ENCODE assay signal across 32 cellular contexts in the genomic region with DNA sequence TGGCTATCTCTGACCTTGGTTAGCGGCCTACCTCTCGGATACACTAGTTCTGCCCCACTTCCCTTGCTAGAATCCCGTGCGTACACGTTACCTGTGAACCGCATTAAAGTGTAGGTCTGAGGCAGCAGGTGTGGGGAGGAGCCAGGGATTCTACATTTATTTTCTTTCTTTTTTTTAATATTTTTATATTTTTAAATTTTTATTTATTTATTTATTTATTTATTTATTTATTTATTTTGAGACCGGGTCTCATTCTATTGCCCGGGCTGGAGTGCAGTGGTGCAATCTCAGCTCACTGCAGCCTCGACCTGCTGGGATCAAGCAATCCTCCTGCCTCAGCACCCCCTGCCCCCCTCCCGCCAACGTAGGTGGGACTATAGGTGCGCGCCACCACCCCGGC.
"Had no signal": no experiment of that assay in that cellular context is flagged by ENCODE, and none has a peak within 500 bp of the region (broad histone marks: within the 10 kb centered on the region; RNA-seq: fewer than 3 reads in every experiment).

No MANE protein-coding gene starts in this region.

- H2AFZ ChIP-seq: PC-9 had no signal

- ATAC-seq: activated CD4-positive, CD25-positive, alpha-beta regulatory T cell treated with anti-CD3 and anti-CD28 coated beads, Interleukin-2, amount 50 U/mL, for 24 hours had no signal

- H3K27me3 ChIP-seq: ascending aorta, cardiac muscle cell had no signal

- H3K4me3 ChIP-seq: ascending aorta, cardiac muscle cell, PC-9 had no signal

- H3K36me3 ChIP-seq: cardiac muscle cell had no signal

- H3K4me2 ChIP-seq: KMS-11 had no signal

- DNase-seq: activated CD4-positive, alpha-beta memory T cell treated with anti-CD3 and anti-CD28 coated beads for 36 hours; activated CD4-positive, alpha-beta T cell treated with anti-CD3 and anti-CD28 coated beads for 4 hours; activated CD4-positive, alpha-beta T cell treated with anti-CD3 and anti-CD28 coated beads, Interleukin-2, amount 50 U/mL, for 1 hour; activated CD8-positive, alpha-beta memory T cell treated with anti-CD3 and anti-CD28 coated beads, Interleukin-2, amount 50 U/mL, for 48 hours; activated gamma-delta T cell; activated naive CD4-positive, alpha-beta T cell treated with Interleukin-2 at 50 U/mL for 16 hours; activated naive CD8-positive, alpha-beta T cell treated with anti-CD3 and anti-CD28 coated beads, Interleukin-2, amount 10 ng/mL, durations not matched to agents 7 days and 5 days; activated T-cell treated with anti-CD3 and anti-CD28 coated beads, Interleukin-2, amount 50 U/mL, for 1 hour; amygdala; MM.1S; MV-4-11; NCI-H1092; NCI-H1436 treated with DMSO at 0.1 percent for 48 hours; NCI-H1694 treated with DMSO at 0.1 percent for 48 hours; NCI-H2029; NCI-H2107; NCI-H2171; NCI-H510A; NCI-H526; NCI-H748 treated with DMSO at 0.1 percent for 48 hours; NK-92 treated with Interleukin-12 subunit alpha and Interleukin-12 subunit beta, amount 100 ng/mL, for 24 hours; PC-9; Right ventricle myocardium superior; SW 1271; T-helper 1 cell; T-helper 2 cell; T1000 had no signal

- H3K9ac ChIP-seq: KMS-11 had no signal

- H3K27ac ChIP-seq: cardiac muscle cell, KMS-11, PC-9, RWPE1 had no signal

- H3K9me3 ChIP-seq: ascending aorta had no signal
